In genomic region chr1:232833966-232834535, GRCh38 we compare ENCODE assay signal across 23 cellular contexts. TPM values are rescaled to one million over a fixed set of nuclear protein-coding genes. Genes with fewer than 3 reads are reported as not detected.
DNase-seq lines count a peak whose midpoint lies in the region; ATAC-seq and TF ChIP-seq lines count a peak whose summit lies in the region.
"Had no signal": no experiment of that assay in that cellular context is flagged by ENCODE, and none has a peak within 500 bp of the region (broad histone marks: within the 10 kb centered on the region; RNA-seq: fewer than 3 reads in every experiment).

No MANE protein-coding gene starts in this region.

- no peaks in the 10 kb centered on the region for H3K36me3 ChIP-seq in upper lobe of right lung

- ATAC-seq in activated T-helper 17 cell treated with anti-CD3 and anti-CD28 coated beads, Interleukin-2, amount 50 U/mL, for 72 hours (replicated peaks): peak; percentile 47
- ATAC-seq in stimulated activated effector memory CD8-positive, alpha-beta T cell treated with anti-CD3 and anti-CD28 coated beads, Interleukin-12 subunit alpha, Interleukin-12 subunit beta, amount 100 ng/mL, for 72 hours: peak; percentile 40
- ATAC-seq in stimulated activated naive CD8-positive, alpha-beta T cell treated with anti-CD3 and anti-CD28 coated beads, Interleukin-15, Interleukin-2, amounts not matched to agents 100 U/mL and 50 U/mL, for 24 hours: no peak
- ATAC-seq in upper lobe of right lung: no peak
- ATAC-seq: CD8-positive, alpha-beta T cell had no signal

- no peak overlapping the region for H3K27ac Mint-ChIP-seq in activated T-helper 17 cell treated with anti-CD3 and anti-CD28 coated beads, Interleukin-2, amount 50 U/mL, for 72 hours
- H3K27ac Mint-ChIP-seq in stimulated activated effector memory CD8-positive, alpha-beta T cell treated with anti-CD3 and anti-CD28 coated beads, Interleukin-12 subunit alpha, Interleukin-12 subunit beta, amount 100 ng/mL, for 72 hours: no peak overlapping the region
- H3K27ac Mint-ChIP-seq: B cell; CD8-positive, alpha-beta T cell had no signal

- H3K4me3 ChIP-seq in upper lobe of right lung: no peak overlapping the region
- H3K4me3 ChIP-seq: PC-9 had no signal

- H3K9me3 ChIP-seq in upper lobe of right lung: no peaks in the 10 kb centered on the region
- H3K9me3 ChIP-seq: Caco-2 had no signal

- H3K27ac ChIP-seq in upper lobe of right lung: no peak overlapping the region
- H3K27ac ChIP-seq: 22Rv1, C4-2B, HL-60, PC-9 had no signal

- H3K4me3 Mint-ChIP-seq in activated T-helper 17 cell treated with anti-CD3 and anti-CD28 coated beads, Interleukin-2, amount 50 U/mL, for 72 hours: no peak overlapping the region
- no peak overlapping the region for H3K4me3 Mint-ChIP-seq in stimulated activated effector memory CD8-positive, alpha-beta T cell treated with anti-CD3 and anti-CD28 coated beads, Interleukin-12 subunit alpha, Interleukin-12 subunit beta, amount 100 ng/mL, for 72 hours
- H3K4me3 Mint-ChIP-seq: B cell; CD8-positive, alpha-beta T cell had no signal

- H3K4me1 Mint-ChIP-seq in activated T-helper 17 cell treated with anti-CD3 and anti-CD28 coated beads, Interleukin-2, amount 50 U/mL, for 72 hours: no peaks in the 10 kb centered on the region
- no peaks in the 10 kb centered on the region for H3K4me1 Mint-ChIP-seq in stimulated activated effector memory CD8-positive, alpha-beta T cell treated with anti-CD3 and anti-CD28 coated beads, Interleukin-12 subunit alpha, Interleukin-12 subunit beta, amount 100 ng/mL, for 72 hours
- H3K4me1 Mint-ChIP-seq: B cell had no signal

- DNase-seq in NCI-H2171 treated with DMSO at 0.1 percent for 48 hours (lab: John Stamatoyannopoulos, UW): peak; percentile 49
- DNase-seq in NCI-H2171 (lab: John Stamatoyannopoulos, UW): no peak
- peak; percentile 57 for DNase-seq in NCI-H69 (lab: John Stamatoyannopoulos, UW)
- no peak for DNase-seq in stimulated activated effector memory CD8-positive, alpha-beta T cell treated with anti-CD3 and anti-CD28 coated beads, Interleukin-12 subunit alpha, Interleukin-12 subunit beta, amount 100 ng/mL, for 72 hours (ENCODE audit: low spot score in 2 of 2)
- no peak for DNase-seq in stimulated activated naive CD8-positive, alpha-beta T cell treated with anti-CD3 and anti-CD28 coated beads, Interleukin-15, Interleukin-2, amounts not matched to agents 100 U/mL and 50 U/mL, for 24 hours
- DNase-seq in HT-29 (ENCODE audit: low spot score): no peak
- no peak for DNase-seq in upper lobe of right lung
- DNase-seq: Caco-2; CD8-positive, alpha-beta T cell; DMS79 treated with DMSO at 0.1 percent for 48 hours; NCI-H1092; NCI-H146; NCI-H2029 treated with DMSO at 0.1 percent for 48 hours; NCI-H226; NCI-H524; NCI-H82; PC-9; SHP77 treated with DMSO at 0.1 percent for 48 hours had no signal

- H3K4me1 ChIP-seq in upper lobe of right lung: no peaks in the 10 kb centered on the region

- intact Hi-C loops in upper lobe of right lung (cut with DNase I): no loop called here

- no peak for TF ChIP-seq CTCF in upper lobe of right lung (IDR thresholded peaks at IDR 0.05)

- peaks cover 9% of the 10 kb centered on the region for H3K27me3 Mint-ChIP-seq in activated T-helper 17 cell treated with anti-CD3 and anti-CD28 coated beads, Interleukin-2, amount 50 U/mL, for 72 hours

- no peaks in the 10 kb centered on the region for H3K36me3 Mint-ChIP-seq in activated T-helper 17 cell treated with anti-CD3 and anti-CD28 coated beads, Interleukin-2, amount 50 U/mL, for 72 hours (ENCODE audit: low read depth)
- H3K36me3 Mint-ChIP-seq in stimulated activated effector memory CD8-positive, alpha-beta T cell treated with anti-CD3 and anti-CD28 coated beads, Interleukin-12 subunit alpha, Interleukin-12 subunit beta, amount 100 ng/mL, for 72 hours: no peaks in the 10 kb centered on the region
- H3K36me3 Mint-ChIP-seq: CD8-positive, alpha-beta T cell had no signal

- H3K9me3 Mint-ChIP-seq in activated T-helper 17 cell treated with anti-CD3 and anti-CD28 coated beads, Interleukin-2, amount 50 U/mL, for 72 hours: no peaks in the 10 kb centered on the region
- no peaks in the 10 kb centered on the region for H3K9me3 Mint-ChIP-seq in stimulated activated effector memory CD8-positive, alpha-beta T cell treated with anti-CD3 and anti-CD28 coated beads, Interleukin-12 subunit alpha, Interleukin-12 subunit beta, amount 100 ng/mL, for 72 hours
- H3K9me3 Mint-ChIP-seq: CD8-positive, alpha-beta T cell had no signal

- H3K27me3 ChIP-seq in upper lobe of right lung: no peaks in the 10 kb centered on the region

RNA-seq across cellular contexts. Expression of gene MAP10, which starts 28.8 kb away (rescaled TPM):
- 1 to 10 TPM; 1.2 to 1.5 TPM for total RNA-seq in activated T-helper 17 cell treated with anti-CD3 and anti-CD28 coated beads, Interleukin-2, amount 50 U/mL, for 72 hours
- not detected in 2 replicates for total RNA-seq in HT-29 (2014; rRNA removed; shearing (Covaris generic))
- 2.1 TPM for total RNA-seq in upper lobe of right lung
- total RNA-seq: Caco-2 had no signal

Comparison
In these comparisons a context has a peak if more than half of its experiments do, and no peak if none do; other contexts are left out.
1. DNase-seq: peak in NCI-H2171 treated with DMSO at 0.1 percent for 48 hours (single experiment) and NCI-H69 (single experiment); none in NCI-H2171 (single experiment), stimulated activated effector memory CD8-positive, alpha-beta T cell treated with anti-CD3 and anti-CD28 coated beads, Interleukin-12 subunit alpha, Interleukin-12 subunit beta, amount 100 ng/mL, for 72 hours (0 of 2), stimulated activated naive CD8-positive, alpha-beta T cell treated with anti-CD3 and anti-CD28 coated beads, Interleukin-15, Interleukin-2, amounts not matched to agents 100 U/mL and 50 U/mL, for 24 hours (single experiment), HT-29 (single experiment) and upper lobe of right lung (single experiment).
2. ATAC-seq: peak in activated T-helper 17 cell treated with anti-CD3 and anti-CD28 coated beads, Interleukin-2, amount 50 U/mL, for 72 hours (single experiment) and stimulated activated effector memory CD8-positive, alpha-beta T cell treated with anti-CD3 and anti-CD28 coated beads, Interleukin-12 subunit alpha, Interleukin-12 subunit beta, amount 100 ng/mL, for 72 hours (single experiment); none in stimulated activated naive CD8-positive, alpha-beta T cell treated with anti-CD3 and anti-CD28 coated beads, Interleukin-15, Interleukin-2, amounts not matched to agents 100 U/mL and 50 U/mL, for 24 hours (single experiment) and upper lobe of right lung (single experiment).